In the genomic region with DNA sequence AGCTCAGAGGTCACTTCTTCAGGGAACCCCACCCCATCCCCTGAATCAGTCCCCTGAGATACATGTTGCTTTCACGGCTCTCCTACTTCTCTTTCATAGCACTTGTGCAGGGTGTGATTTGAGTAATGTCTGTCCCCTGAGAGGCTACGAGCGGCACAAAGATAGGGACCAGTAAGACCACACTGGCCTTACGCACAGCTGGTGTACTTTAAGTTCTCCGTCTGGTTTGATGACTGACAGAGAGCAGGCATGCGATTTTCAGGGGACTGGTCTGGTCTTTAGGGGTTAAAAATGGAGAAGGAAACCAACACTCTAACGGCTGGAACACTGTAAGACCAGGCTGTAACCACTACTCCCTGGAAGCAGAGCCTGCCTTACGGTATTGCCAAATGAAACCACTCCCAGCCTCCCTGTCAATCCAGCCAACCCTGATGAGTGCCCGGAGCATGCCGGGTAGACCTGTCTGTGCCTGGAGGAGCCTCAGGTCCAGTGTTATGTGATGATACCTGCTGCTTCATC, we compare ENCODE assay signal across 1 cellular context.
TF ChIP-seq lines count a peak whose summit lies in the region.

No MANE protein-coding gene starts in this region.

TF ChIP-seq in SK-N-SH, 30 proteins besides CTCF, POLR2A, EP300 and RAD21 (continued from another document):
- TF ChIP-seq, protein P1, sequence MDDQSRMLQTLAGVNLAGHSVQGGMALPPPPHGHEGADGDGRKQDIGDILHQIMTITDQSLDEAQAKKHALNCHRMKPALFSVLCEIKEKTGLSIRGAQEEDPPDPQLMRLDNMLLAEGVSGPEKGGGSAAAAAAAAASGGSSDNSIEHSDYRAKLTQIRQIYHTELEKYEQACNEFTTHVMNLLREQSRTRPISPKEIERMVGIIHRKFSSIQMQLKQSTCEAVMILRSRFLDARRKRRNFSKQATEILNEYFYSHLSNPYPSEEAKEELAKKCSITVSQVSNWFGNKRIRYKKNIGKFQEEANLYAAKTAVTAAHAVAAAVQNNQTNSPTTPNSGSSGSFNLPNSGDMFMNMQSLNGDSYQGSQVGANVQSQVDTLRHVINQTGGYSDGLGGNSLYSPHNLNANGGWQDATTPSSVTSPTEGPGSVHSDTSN (IDR thresholded peaks at IDR 0.05): no peak
- TF ChIP-seq, protein P2, sequence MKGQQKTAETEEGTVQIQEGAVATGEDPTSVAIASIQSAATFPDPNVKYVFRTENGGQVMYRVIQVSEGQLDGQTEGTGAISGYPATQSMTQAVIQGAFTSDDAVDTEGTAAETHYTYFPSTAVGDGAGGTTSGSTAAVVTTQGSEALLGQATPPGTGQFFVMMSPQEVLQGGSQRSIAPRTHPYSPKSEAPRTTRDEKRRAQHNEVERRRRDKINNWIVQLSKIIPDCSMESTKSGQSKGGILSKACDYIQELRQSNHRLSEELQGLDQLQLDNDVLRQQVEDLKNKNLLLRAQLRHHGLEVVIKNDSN (IDR thresholded peaks at IDR 0.05; ENCODE audit: borderline replicate concordance, low read depth): no peak
- TF ChIP-seq, protein P3, sequence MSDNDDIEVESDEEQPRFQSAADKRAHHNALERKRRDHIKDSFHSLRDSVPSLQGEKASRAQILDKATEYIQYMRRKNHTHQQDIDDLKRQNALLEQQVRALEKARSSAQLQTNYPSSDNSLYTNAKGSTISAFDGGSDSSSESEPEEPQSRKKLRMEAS (IDR thresholded peaks at IDR 0.05; ENCODE audit: low read depth): no peak
- no peak for TF ChIP-seq TAF1 (IDR thresholded peaks at IDR 0.05; ENCODE audit: borderline replicate concordance, low read depth, low read length)
- TF ChIP-seq, protein P4, sequence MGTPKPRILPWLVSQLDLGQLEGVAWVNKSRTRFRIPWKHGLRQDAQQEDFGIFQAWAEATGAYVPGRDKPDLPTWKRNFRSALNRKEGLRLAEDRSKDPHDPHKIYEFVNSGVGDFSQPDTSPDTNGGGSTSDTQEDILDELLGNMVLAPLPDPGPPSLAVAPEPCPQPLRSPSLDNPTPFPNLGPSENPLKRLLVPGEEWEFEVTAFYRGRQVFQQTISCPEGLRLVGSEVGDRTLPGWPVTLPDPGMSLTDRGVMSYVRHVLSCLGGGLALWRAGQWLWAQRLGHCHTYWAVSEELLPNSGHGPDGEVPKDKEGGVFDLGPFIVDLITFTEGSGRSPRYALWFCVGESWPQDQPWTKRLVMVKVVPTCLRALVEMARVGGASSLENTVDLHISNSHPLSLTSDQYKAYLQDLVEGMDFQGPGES (IDR thresholded peaks at IDR 0.05; ENCODE audit: low read depth, low read length): no peak
- TF ChIP-seq, protein P5, sequence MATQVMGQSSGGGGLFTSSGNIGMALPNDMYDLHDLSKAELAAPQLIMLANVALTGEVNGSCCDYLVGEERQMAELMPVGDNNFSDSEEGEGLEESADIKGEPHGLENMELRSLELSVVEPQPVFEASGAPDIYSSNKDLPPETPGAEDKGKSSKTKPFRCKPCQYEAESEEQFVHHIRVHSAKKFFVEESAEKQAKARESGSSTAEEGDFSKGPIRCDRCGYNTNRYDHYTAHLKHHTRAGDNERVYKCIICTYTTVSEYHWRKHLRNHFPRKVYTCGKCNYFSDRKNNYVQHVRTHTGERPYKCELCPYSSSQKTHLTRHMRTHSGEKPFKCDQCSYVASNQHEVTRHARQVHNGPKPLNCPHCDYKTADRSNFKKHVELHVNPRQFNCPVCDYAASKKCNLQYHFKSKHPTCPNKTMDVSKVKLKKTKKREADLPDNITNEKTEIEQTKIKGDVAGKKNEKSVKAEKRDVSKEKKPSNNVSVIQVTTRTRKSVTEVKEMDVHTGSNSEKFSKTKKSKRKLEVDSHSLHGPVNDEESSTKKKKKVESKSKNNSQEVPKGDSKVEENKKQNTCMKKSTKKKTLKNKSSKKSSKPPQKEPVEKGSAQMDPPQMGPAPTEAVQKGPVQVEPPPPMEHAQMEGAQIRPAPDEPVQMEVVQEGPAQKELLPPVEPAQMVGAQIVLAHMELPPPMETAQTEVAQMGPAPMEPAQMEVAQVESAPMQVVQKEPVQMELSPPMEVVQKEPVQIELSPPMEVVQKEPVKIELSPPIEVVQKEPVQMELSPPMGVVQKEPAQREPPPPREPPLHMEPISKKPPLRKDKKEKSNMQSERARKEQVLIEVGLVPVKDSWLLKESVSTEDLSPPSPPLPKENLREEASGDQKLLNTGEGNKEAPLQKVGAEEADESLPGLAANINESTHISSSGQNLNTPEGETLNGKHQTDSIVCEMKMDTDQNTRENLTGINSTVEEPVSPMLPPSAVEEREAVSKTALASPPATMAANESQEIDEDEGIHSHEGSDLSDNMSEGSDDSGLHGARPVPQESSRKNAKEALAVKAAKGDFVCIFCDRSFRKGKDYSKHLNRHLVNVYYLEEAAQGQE (IDR thresholded peaks at IDR 0.05; ENCODE audit: low read depth, low read length): no peak
- no peak for TF ChIP-seq FOXJ3 (CRISPR knock-in tag; IDR thresholded peaks at IDR 0.05)
- TF ChIP-seq ELF1 (IDR thresholded peaks at IDR 0.05): no peak
- TF ChIP-seq RXRA (IDR thresholded peaks at IDR 0.05; ENCODE audit: borderline replicate concordance, low read depth): no peak
- TF ChIP-seq FOXM1 (IDR thresholded peaks at IDR 0.05; ENCODE audit: low read depth): no peak
